ENCODE assay signal across 9 cellular contexts in genomic region chr1:15937706-15938168, GRCh38. TPM values are rescaled to one million over a fixed set of nuclear protein-coding genes. Genes with fewer than 3 reads are reported as not detected.
DNase-seq lines count a peak whose midpoint lies in the region; ATAC-seq and TF ChIP-seq lines count a peak whose summit lies in the region.
"Had no signal": no experiment of that assay in that cellular context is flagged by ENCODE, and none has a peak within 500 bp of the region (broad histone marks: within the 10 kb centered on the region; RNA-seq: fewer than 3 reads in every experiment).

No MANE protein-coding gene starts in this region.

- TF ChIP-seq CTCF in left ventricle myocardium inferior (IDR thresholded peaks at IDR 0.05; ENCODE audit: borderline replicate concordance) (no peak), heart right ventricle (IDR thresholded peaks at IDR 0.05) (peak in 3 of 9 donors; percentile 5 to 19 (median 6))

- intact Hi-C loops in left ventricle myocardium inferior (cut with micrococcal nuclease) (no loop called here), heart right ventricle (cut with DNase I) (no loop called here)

- peaks cover 4% of the 10 kb centered on the region for H3K4me1 Mint-ChIP-seq in activated CD4-positive, alpha-beta memory T cell treated with anti-CD3 and anti-CD28 coated beads, Interleukin-2, amount 10 ng/mL, durations not matched to agents 7 days and 5 days

- DNase-seq in left ventricle myocardium inferior, result no peak
- no peak for DNase-seq in heart right ventricle
- DNase-seq in activated CD4-positive, alpha-beta memory T cell treated with anti-CD3 and anti-CD28 coated beads, Interleukin-2, amount 10 ng/mL, durations not matched to agents 7 days and 5 days, result no peak
- DNase-seq in kidney tubule cell (ENCODE audit: low spot score), result peak; percentile 41
- no peak for DNase-seq in HEK293T (ENCODE audit: extremely low spot score)
- DNase-seq in NCI-H2196 (lab: John Stamatoyannopoulos, UW; ENCODE audit: unreplicated experiment), result no peak
- DNase-seq in T1000 (lab: John Stamatoyannopoulos, UW), result no peak
- DNase-seq: NCI-H226 had no signal

- H3K4me3 Mint-ChIP-seq in activated CD4-positive, alpha-beta memory T cell treated with anti-CD3 and anti-CD28 coated beads, Interleukin-2, amount 10 ng/mL, durations not matched to agents 7 days and 5 days, result no peak overlapping the region

- H3K4me1 ChIP-seq in left ventricle myocardium inferior (peaks cover 22% of the 10 kb centered on the region), heart right ventricle (peaks cover 3 to 22% (median 9%) of the 10 kb centered on the region in 9 donors)

- H3K4me3 ChIP-seq in left ventricle myocardium inferior, result no peak overlapping the region
- H3K4me3 ChIP-seq in heart right ventricle, result no peak overlapping the region

- peak overlapping the region; percentile 66 for H3K27ac Mint-ChIP-seq in activated CD4-positive, alpha-beta memory T cell treated with anti-CD3 and anti-CD28 coated beads, Interleukin-2, amount 10 ng/mL, durations not matched to agents 7 days and 5 days

- H3K27me3 ChIP-seq in left ventricle myocardium inferior (ENCODE audit: low read depth) (no peaks in the 10 kb centered on the region), heart right ventricle (no peaks in the 10 kb centered on the region)

- peaks cover 71% of the 10 kb centered on the region for H3K36me3 Mint-ChIP-seq in activated CD4-positive, alpha-beta memory T cell treated with anti-CD3 and anti-CD28 coated beads, Interleukin-2, amount 10 ng/mL, durations not matched to agents 7 days and 5 days (ENCODE audit: low read depth)

- H3K9me3 Mint-ChIP-seq in activated CD4-positive, alpha-beta memory T cell treated with anti-CD3 and anti-CD28 coated beads, Interleukin-2, amount 10 ng/mL, durations not matched to agents 7 days and 5 days, result no peaks in the 10 kb centered on the region

- H3K27ac ChIP-seq in left ventricle myocardium inferior (replicated peaks) (peak overlapping the region; percentile 9), heart right ventricle (peak overlapping the region in 3 of 10 donors; percentile 15 to 61 (median 54))

- 70 to 77% methylated on average over 14 of the region's 14 CpGs for WGBS in heart right ventricle, 2 donors

- H3K9me3 ChIP-seq in left ventricle myocardium inferior (replicated peaks), result no peaks in the 10 kb centered on the region
- H3K9me3 ChIP-seq in heart right ventricle, result no peaks in the 10 kb centered on the region

- CTCF ChIA-PET in activated CD4-positive, alpha-beta memory T cell treated with anti-CD3 and anti-CD28 coated beads, Interleukin-2, amount 10 ng/mL, durations not matched to agents 7 days and 5 days (lab: Charles Lee), result no interaction called here
- CTCF ChIA-PET in HEK293T (lab: Yijun Ruan, JAX), result interaction anchor here (0.7 to 1.7 kb wide), 2 partner anchors 12 to 109 kb away, joined by 3 to 5 read pairs; no protein-coding TSS in a partner anchor

- ATAC-seq in heart right ventricle (no peak), GM21367 (IDR thresholded peaks at IDR 0.05; ENCODE audit: unreplicated experiment) (no peak)

- no peaks in the 10 kb centered on the region for H3K27me3 Mint-ChIP-seq in activated CD4-positive, alpha-beta memory T cell treated with anti-CD3 and anti-CD28 coated beads, Interleukin-2, amount 10 ng/mL, durations not matched to agents 7 days and 5 days

- H3K36me3 ChIP-seq in left ventricle myocardium inferior, result peaks cover 100% of the 10 kb centered on the region
- peaks cover 0 to 100% (median 82%) of the 10 kb centered on the region in 9 donors for H3K36me3 ChIP-seq in heart right ventricle

- POLR2A ChIA-PET in activated CD4-positive, alpha-beta memory T cell treated with anti-CD3 and anti-CD28 coated beads, Interleukin-2, amount 10 ng/mL, durations not matched to agents 7 days and 5 days (lab: Charles Lee), result interaction anchor here (1.3 to 1.4 kb wide), 3 partner anchors 12 to 23 kb away, joined by 3 to 5 read pairs (median 3); no protein-coding TSS in a partner anchor
- POLR2A ChIA-PET in HEK293T (lab: Yijun Ruan, JAX), result interaction anchor here (0.9 kb wide), 1 partner anchor 88 kb away, joined by 4 read pairs; no protein-coding TSS in a partner anchor

TF ChIP-seq in HEK293T, 16 proteins besides CTCF, POLR2A, EP300 and RAD21:
- no peak for TF ChIP-seq BHLHE40 (IDR thresholded peaks at IDR 0.05; ENCODE audit: borderline replicate concordance)
- TF ChIP-seq LEF1 (IDR thresholded peaks at IDR 0.05; ENCODE audit: borderline replicate concordance), result no peak
- TF ChIP-seq PKNOX1 (IDR thresholded peaks at IDR 0.05), result no peak
- TF ChIP-seq FOXA1 (IDR thresholded peaks at IDR 0.05), result no peak
- TF ChIP-seq ELF4 (IDR thresholded peaks at IDR 0.05), result no peak
- TF ChIP-seq HDGF (IDR thresholded peaks at IDR 0.05; ENCODE audit: borderline replicate concordance), result no peak
- no peak for TF ChIP-seq SUZ12 (IDR thresholded peaks at IDR 0.05)
- no peak for TF ChIP-seq SP1 (IDR thresholded peaks at IDR 0.05)
- TF ChIP-seq FOXM1 (IDR thresholded peaks at IDR 0.05; ENCODE audit: borderline replicate concordance), result no peak
- TF ChIP-seq FOXK2 (IDR thresholded peaks at IDR 0.05), result no peak
- TF ChIP-seq NFRKB (IDR thresholded peaks at IDR 0.05), result no peak
- no peak for TF ChIP-seq ARNT (IDR thresholded peaks at IDR 0.05)
- TF ChIP-seq L3MBTL2 (conservative IDR thresholded peaks at IDR 0.05), result no peak
- TF ChIP-seq ZNF384 (IDR thresholded peaks at IDR 0.05), result no peak
- no peak for TF ChIP-seq CTBP1 (IDR thresholded peaks at IDR 0.05; ENCODE audit: borderline replicate concordance)
- no peak for TF ChIP-seq TARDBP (IDR thresholded peaks at IDR 0.05)
TF ChIP-seq in HEK293T: peak in this region for 0.

RNA-seq across cellular contexts. Expression of gene ZBTB17, which starts 38.2 kb away (rescaled TPM):
- total RNA-seq in left ventricle myocardium inferior, result 24.7 TPM
- 10 to 100 TPM; 16.4 to 25.0 (median 20.4) TPM for total RNA-seq in heart right ventricle
- polyA plus RNA-seq in heart right ventricle, result 10 to 100 TPM; 27.3 to 54.9 TPM
- 10 to 100 TPM; 43.8 to 48.0 TPM for total RNA-seq in activated CD4-positive, alpha-beta memory T cell treated with anti-CD3 and anti-CD28 coated beads, Interleukin-2, amount 10 ng/mL, durations not matched to agents 7 days and 5 days
